10 cellular contexts compared by ENCODE assay signal in genomic region chr20:20489054-20489453, GRCh38.
DNase-seq lines count a peak whose midpoint lies in the region; ATAC-seq, FAIRE-seq and TF ChIP-seq lines count a peak whose summit lies in the region.
"Had no signal": no experiment of that assay in that cellular context is flagged by ENCODE, and none has a peak within 500 bp of the region (broad histone marks: within the 10 kb centered on the region; RNA-seq: fewer than 3 reads in every experiment).

No MANE protein-coding gene starts in this region.

- POLR2A ChIA-PET in WTC11 (lab: Charles Lee) = no interaction called here

- no peaks in the 10 kb centered on the region for H3K27me3 ChIP-seq in endodermal cell (ENCODE audit: control insufficient read depth, insufficient read depth, low read length, poor library complexity, severe bottlenecking)
- H3K27me3 ChIP-seq: neural progenitor cell had no signal

- peak overlapping the region; percentile 65 for H3K4me3 Mint-ChIP-seq in activated naive CD8-positive, alpha-beta T cell
- H3K4me3 Mint-ChIP-seq in endodermal cell (no peak overlapping the region), WTC11 (no peak overlapping the region)
- H3K4me3 Mint-ChIP-seq: neural progenitor cell had no signal

- peaks cover 4% of the 10 kb centered on the region for H3K4me1 ChIP-seq in endodermal cell (ENCODE audit: control insufficient read depth, insufficient read depth, low read length)

- no peak overlapping the region for H3K4me3 ChIP-seq in endodermal cell (ENCODE audit: low read length)
- H3K4me3 ChIP-seq: neural progenitor cell had no signal

- TF ChIP-seq CTCF in endodermal cell (conservative IDR thresholded peaks at IDR 0.05) (no peak), D721Med (IDR thresholded peaks at IDR 0.05; ENCODE audit: insufficient read depth, missing control alignments) (no peak), WTC11 (IDR thresholded peaks at IDR 0.05) (no peak)

- WGBS in endodermal cell (ENCODE audit: insufficient coverage in 1 of 2, insufficient read length in 1 of 2), 2 experiments = 89 to 96% methylated on average over 4 to 5 of the region's 5 CpGs

- ATAC-seq in GM18505 (IDR thresholded peaks at IDR 0.05; ENCODE audit: unreplicated experiment) (peak; percentile 90), GM19463 (IDR thresholded peaks at IDR 0.05; ENCODE audit: unreplicated experiment) (peak; percentile 82), HG03039 (IDR thresholded peaks at IDR 0.05; ENCODE audit: unreplicated experiment) (peak; percentile 76), WTC11 (no peak)

- TF ChIP-seq POLR2A in GM18505 (IDR thresholded peaks at IDR 0.05; ENCODE audit: borderline replicate concordance, extremely low read depth, insufficient read depth, insufficient read length) = no peak

- H3K9me3 ChIP-seq in endodermal cell (ENCODE audit: control insufficient read depth, low read length) = no peaks in the 10 kb centered on the region

- peaks cover 34% of the 10 kb centered on the region for H3K4me1 Mint-ChIP-seq in activated naive CD8-positive, alpha-beta T cell (ENCODE audit: low read depth)
- peaks cover 17% of the 10 kb centered on the region for H3K4me1 Mint-ChIP-seq in endodermal cell
- H3K4me1 Mint-ChIP-seq in WTC11 = peaks cover 46% of the 10 kb centered on the region

- CTCF ChIA-PET in WTC11 (lab: Charles Lee) = interaction anchor here (1.0 kb wide), 1 partner anchor 37 kb away, joined by 3 read pairs; no protein-coding TSS in a partner anchor

- no peak for DNase-seq in endodermal cell
- no peak for DNase-seq in D721Med (ENCODE audit: insufficient read length, low spot score)
- no peak for DNase-seq in DMS53 treated with DMSO at 0.1 percent for 48 hours (lab: John Stamatoyannopoulos, UW; ENCODE audit: unreplicated experiment)
- no peak for DNase-seq in WTC11 (ENCODE audit: low spot score)
- DNase-seq: activated CD4-positive, alpha-beta T cell treated with anti-CD3 and anti-CD28 coated beads, Interleukin-2, amount 50 U/mL, for 1 hour had no signal

- FAIRE-seq in D721Med (lab: Jason Lieb, UNC) = no peak

- H3K27ac Mint-ChIP-seq in activated naive CD8-positive, alpha-beta T cell = peak overlapping the region; percentile 89
- H3K27ac Mint-ChIP-seq in endodermal cell = no peak overlapping the region
- H3K27ac Mint-ChIP-seq in WTC11 = no peak overlapping the region
- H3K27ac Mint-ChIP-seq: neural progenitor cell had no signal

- no peaks in the 10 kb centered on the region for H3K27me3 Mint-ChIP-seq in activated naive CD8-positive, alpha-beta T cell
- H3K27me3 Mint-ChIP-seq in endodermal cell (ENCODE audit: insufficient read depth) (no peaks in the 10 kb centered on the region), WTC11 (ENCODE audit: low read depth) (no peaks in the 10 kb centered on the region)

- H3K36me3 Mint-ChIP-seq in activated naive CD8-positive, alpha-beta T cell = peaks cover 33% of the 10 kb centered on the region
- H3K36me3 Mint-ChIP-seq in endodermal cell (ENCODE audit: low read depth) (no peaks in the 10 kb centered on the region), WTC11 (peaks cover 8% of the 10 kb centered on the region)

- no peak overlapping the region for H3K9ac ChIP-seq in endodermal cell (ENCODE audit: extremely low read depth, low read length, poor library complexity, severe bottlenecking)
- H3K9ac ChIP-seq: neural progenitor cell had no signal

- no peak overlapping the region for H3K27ac ChIP-seq in endodermal cell (ENCODE audit: low read depth, low read length)
- H3K27ac ChIP-seq: neural progenitor cell had no signal

- H3K9me3 Mint-ChIP-seq in activated naive CD8-positive, alpha-beta T cell (ENCODE audit: low read depth) = no peaks in the 10 kb centered on the region
- H3K9me3 Mint-ChIP-seq in endodermal cell (no peaks in the 10 kb centered on the region), WTC11 (peaks cover 4% of the 10 kb centered on the region; the same call in 1 of the 2 replicates)

- H3K36me3 ChIP-seq in endodermal cell (ENCODE audit: control insufficient read depth, insufficient read depth, low read length) = peaks cover 4% of the 10 kb centered on the region
- H3K36me3 ChIP-seq: neural progenitor cell had no signal

TF ChIP-seq in WTC11, 78 proteins besides CTCF, POLR2A, EP300 and RAD21 (continues in another document):
- TF ChIP-seq, protein P1, sequence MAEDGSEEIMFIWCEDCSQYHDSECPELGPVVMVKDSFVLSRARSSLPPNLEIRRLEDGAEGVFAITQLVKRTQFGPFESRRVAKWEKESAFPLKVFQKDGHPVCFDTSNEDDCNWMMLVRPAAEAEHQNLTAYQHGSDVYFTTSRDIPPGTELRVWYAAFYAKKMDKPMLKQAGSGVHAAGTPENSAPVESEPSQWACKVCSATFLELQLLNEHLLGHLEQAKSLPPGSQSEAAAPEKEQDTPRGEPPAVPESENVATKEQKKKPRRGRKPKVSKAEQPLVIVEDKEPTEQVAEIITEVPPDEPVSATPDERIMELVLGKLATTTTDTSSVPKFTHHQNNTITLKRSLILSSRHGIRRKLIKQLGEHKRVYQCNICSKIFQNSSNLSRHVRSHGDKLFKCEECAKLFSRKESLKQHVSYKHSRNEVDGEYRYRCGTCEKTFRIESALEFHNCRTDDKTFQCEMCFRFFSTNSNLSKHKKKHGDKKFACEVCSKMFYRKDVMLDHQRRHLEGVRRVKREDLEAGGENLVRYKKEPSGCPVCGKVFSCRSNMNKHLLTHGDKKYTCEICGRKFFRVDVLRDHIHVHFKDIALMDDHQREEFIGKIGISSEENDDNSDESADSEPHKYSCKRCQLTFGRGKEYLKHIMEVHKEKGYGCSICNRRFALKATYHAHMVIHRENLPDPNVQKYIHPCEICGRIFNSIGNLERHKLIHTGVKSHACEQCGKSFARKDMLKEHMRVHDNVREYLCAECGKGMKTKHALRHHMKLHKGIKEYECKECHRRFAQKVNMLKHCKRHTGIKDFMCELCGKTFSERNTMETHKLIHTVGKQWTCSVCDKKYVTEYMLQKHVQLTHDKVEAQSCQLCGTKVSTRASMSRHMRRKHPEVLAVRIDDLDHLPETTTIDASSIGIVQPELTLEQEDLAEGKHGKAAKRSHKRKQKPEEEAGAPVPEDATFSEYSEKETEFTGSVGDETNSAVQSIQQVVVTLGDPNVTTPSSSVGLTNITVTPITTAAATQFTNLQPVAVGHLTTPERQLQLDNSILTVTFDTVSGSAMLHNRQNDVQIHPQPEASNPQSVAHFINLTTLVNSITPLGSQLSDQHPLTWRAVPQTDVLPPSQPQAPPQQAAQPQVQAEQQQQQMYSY (CRISPR knock-in tag; IDR thresholded peaks at IDR 0.05) = no peak
- TF ChIP-seq ATF1 (CRISPR knock-in tag; IDR thresholded peaks at IDR 0.05) (no peak), EMX1 (CRISPR knock-in tag; IDR thresholded peaks at IDR 0.05) (no peak), E2F4 (CRISPR knock-in tag; IDR thresholded peaks at IDR 0.05; ENCODE audit: borderline replicate concordance, low read depth) (no peak), ZNF317 (CRISPR knock-in tag; IDR thresholded peaks at IDR 0.05; ENCODE audit: borderline replicate concordance, low read depth) (no peak), ATF6 (CRISPR knock-in tag; IDR thresholded peaks at IDR 0.05) (no peak)
- TF ChIP-seq, protein P2, sequence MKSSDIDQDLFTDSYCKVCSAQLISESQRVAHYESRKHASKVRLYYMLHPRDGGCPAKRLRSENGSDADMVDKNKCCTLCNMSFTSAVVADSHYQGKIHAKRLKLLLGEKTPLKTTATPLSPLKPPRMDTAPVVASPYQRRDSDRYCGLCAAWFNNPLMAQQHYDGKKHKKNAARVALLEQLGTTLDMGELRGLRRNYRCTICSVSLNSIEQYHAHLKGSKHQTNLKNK (CRISPR knock-in tag; IDR thresholded peaks at IDR 0.05) = no peak
- TF ChIP-seq, protein P3, sequence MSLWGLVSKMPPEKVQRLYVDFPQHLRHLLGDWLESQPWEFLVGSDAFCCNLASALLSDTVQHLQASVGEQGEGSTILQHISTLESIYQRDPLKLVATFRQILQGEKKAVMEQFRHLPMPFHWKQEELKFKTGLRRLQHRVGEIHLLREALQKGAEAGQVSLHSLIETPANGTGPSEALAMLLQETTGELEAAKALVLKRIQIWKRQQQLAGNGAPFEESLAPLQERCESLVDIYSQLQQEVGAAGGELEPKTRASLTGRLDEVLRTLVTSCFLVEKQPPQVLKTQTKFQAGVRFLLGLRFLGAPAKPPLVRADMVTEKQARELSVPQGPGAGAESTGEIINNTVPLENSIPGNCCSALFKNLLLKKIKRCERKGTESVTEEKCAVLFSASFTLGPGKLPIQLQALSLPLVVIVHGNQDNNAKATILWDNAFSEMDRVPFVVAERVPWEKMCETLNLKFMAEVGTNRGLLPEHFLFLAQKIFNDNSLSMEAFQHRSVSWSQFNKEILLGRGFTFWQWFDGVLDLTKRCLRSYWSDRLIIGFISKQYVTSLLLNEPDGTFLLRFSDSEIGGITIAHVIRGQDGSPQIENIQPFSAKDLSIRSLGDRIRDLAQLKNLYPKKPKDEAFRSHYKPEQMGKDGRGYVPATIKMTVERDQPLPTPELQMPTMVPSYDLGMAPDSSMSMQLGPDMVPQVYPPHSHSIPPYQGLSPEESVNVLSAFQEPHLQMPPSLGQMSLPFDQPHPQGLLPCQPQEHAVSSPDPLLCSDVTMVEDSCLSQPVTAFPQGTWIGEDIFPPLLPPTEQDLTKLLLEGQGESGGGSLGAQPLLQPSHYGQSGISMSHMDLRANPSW (CRISPR knock-in tag; conservative IDR thresholded peaks at IDR 0.05; ENCODE audit: low read depth) = no peak
